Comparison of ENCODE assay signal across 8 cellular contexts in the genomic region with DNA sequence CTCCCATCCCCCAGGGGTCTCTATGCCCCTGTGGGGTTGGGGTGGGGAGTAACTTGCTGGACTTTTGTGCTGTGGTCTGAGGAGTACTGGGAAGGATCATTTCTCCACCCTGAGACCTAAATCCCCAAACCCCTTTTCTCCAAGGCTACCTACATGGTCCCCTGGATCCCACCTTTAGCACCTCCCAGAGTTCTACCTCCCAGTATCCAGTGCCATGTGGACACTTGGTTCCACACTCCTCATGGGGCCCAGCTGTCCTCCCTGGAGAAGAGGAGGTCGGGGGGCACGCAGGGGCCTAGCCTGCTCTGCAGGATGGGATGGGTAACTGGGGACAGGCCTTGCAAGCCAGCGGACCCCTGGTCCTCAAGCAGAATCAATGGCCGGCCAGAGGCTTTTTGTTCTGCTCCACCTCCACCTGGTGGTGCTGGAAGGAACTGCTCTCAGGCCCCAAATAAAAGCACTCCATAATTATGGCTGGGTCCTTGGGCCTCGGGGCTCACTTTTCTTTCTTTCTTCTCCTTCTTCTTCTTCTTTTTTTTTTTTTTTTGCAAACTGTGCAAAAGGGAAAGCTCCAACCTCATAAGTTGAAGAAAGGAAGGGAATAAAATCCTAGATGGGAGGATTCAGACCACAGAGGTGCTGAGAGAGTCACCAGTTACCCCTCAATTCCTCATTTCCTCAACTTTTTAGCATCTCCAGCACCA.
A peak's percentile ranks its signal among the peaks of the same experiment; 100 is the strongest.
DNase-seq lines count a peak whose midpoint lies in the region; ATAC-seq and FAIRE-seq lines count a peak whose summit lies in the region.

No MANE protein-coding gene starts in this region.

- ATAC-seq in GM21576 (IDR thresholded peaks at IDR 0.05; ENCODE audit: unreplicated experiment), result peak; percentile 60

- FAIRE-seq in endometrium (lab: Jason Lieb, UNC), result peak; percentile 55

- DNase-seq in COLO668 (lab: John Stamatoyannopoulos, UW; ENCODE audit: unreplicated experiment) (peak; percentile 26), NCI-H345 (lab: John Stamatoyannopoulos, UW) (peak; percentile 46), middle frontal gyrus (ENCODE audit: extremely low spot score, low spot score) (peak; percentile 62), NCI-H2107 treated with DMSO at 0.1 percent for 48 hours (lab: John Stamatoyannopoulos, UW; ENCODE audit: unreplicated experiment) (no peak)
- DNase-seq in activated CD8-positive, alpha-beta memory T cell treated with anti-CD3 and anti-CD28 coated beads for 48 hours (ENCODE audit: low read depth in 2 of 3, low spot score in 2 of 3), result peak in 2 of 3 experiments; percentile 12 to 18
- peak; percentile 35 for DNase-seq in stimulated activated CD8-positive, alpha-beta memory T cell treated with anti-CD3 and anti-CD28 coated beads, Interleukin-4, amount 100 ng/mL, for 24 hours (ENCODE audit: low read depth)
